8 cellular contexts compared by ENCODE assay signal in the genomic region with DNA sequence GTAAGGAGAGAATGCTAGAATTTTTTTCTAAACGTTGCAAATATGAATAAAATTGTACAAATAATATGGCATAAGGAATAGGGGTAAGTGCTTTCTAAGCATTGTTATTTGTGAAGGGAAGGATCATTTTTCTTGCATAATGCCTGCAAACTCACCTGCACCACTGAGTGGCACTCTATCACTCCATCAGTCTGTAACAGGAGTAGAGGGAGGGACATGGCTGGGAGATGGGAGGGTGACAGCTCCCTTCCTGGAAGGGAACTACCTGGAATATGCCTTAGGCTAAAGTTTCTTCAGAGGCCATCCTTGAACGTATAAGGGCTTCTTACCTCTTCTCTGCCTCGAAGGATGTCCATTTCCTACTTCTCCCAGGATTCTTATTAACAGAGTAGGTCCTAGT. TPM values are rescaled to one million over a fixed set of nuclear protein-coding genes. Genes with fewer than 3 reads are reported as not detected.
A peak's percentile ranks its signal among the peaks of the same experiment; 100 is the strongest.
DNase-seq lines count a peak whose midpoint lies in the region; ATAC-seq and TF ChIP-seq lines count a peak whose summit lies in the region.

No MANE protein-coding gene starts in this region.

- H3K9me3 ChIP-seq in right atrium auricular region: no peaks in the 10 kb centered on the region
- H3K9me3 ChIP-seq in OCI-LY1 (ENCODE audit: low read length): no peaks in the 10 kb centered on the region
- no peaks in the 10 kb centered on the region for H3K9me3 ChIP-seq in aorta (ENCODE audit: control insufficient read depth, low read length)
- H3K9me3 ChIP-seq in left ventricle myocardium inferior (replicated peaks): no peaks in the 10 kb centered on the region

- DNase-seq in Right ventricle myocardium superior: no peak
- DNase-seq in right atrium auricular region (ENCODE audit: low spot score): no peak
- peak; percentile 52 for DNase-seq in iPS DF 19.7 (ENCODE audit: low read depth, low spot score)
- DNase-seq in aorta: no peak
- no peak for DNase-seq in left ventricle myocardium inferior
- no peak for DNase-seq in GM20000 (ENCODE audit: low spot score)

- H3K4me3 ChIP-seq in right atrium auricular region (no peak overlapping the region), OCI-LY1 (ENCODE audit: low read depth, low read length, poor library complexity, severe bottlenecking) (no peak overlapping the region), aorta (ENCODE audit: low read length in 2 of 2) (no peak overlapping the region), left ventricle myocardium inferior (no peak overlapping the region)

- H4K20me1 ChIP-seq in OCI-LY1 (ENCODE audit: insufficient read depth, low read length): no peaks in the 10 kb centered on the region

- no peaks in the 10 kb centered on the region for H3K9me2 ChIP-seq in OCI-LY1 (ENCODE audit: low read depth, low read length)

- H3K36me3 ChIP-seq in right atrium auricular region: no peaks in the 10 kb centered on the region
- H3K36me3 ChIP-seq in OCI-LY1 (ENCODE audit: insufficient read depth, low read length): no peaks in the 10 kb centered on the region
- H3K36me3 ChIP-seq in aorta (ENCODE audit: control insufficient read depth in 1 of 2, insufficient read depth in 2 of 2, low read length in 1 of 2): no peaks in the 10 kb centered on the region
- no peaks in the 10 kb centered on the region for H3K36me3 ChIP-seq in left ventricle myocardium inferior

- TF ChIP-seq CTCF in right atrium auricular region (IDR thresholded peaks at IDR 0.05) (no peak), OCI-LY1 (IDR thresholded peaks at IDR 0.05; ENCODE audit: low read length) (peak; percentile 30; the same call in 1 of the 2 replicates), left ventricle myocardium inferior (IDR thresholded peaks at IDR 0.05; ENCODE audit: borderline replicate concordance) (no peak), GM20000 (IDR thresholded peaks at IDR 0.05; ENCODE audit: extremely low read depth, missing control alignments) (no peak)

- H2AFZ ChIP-seq in OCI-LY1 (ENCODE audit: low read length): no peak overlapping the region

- no peaks in the 10 kb centered on the region for H3K4me1 ChIP-seq in right atrium auricular region
- no peaks in the 10 kb centered on the region for H3K4me1 ChIP-seq in OCI-LY1 (ENCODE audit: insufficient read depth, low read length, severe bottlenecking)
- H3K4me1 ChIP-seq in aorta (ENCODE audit: control insufficient read depth in 1 of 2, insufficient read depth in 2 of 2, low read length in 2 of 2): peaks cover 0 to 8% of the 10 kb centered on the region in 2 donors
- peaks cover 6% of the 10 kb centered on the region for H3K4me1 ChIP-seq in left ventricle myocardium inferior

- no peaks in the 10 kb centered on the region for H3K27me3 ChIP-seq in right atrium auricular region
- no peaks in the 10 kb centered on the region for H3K27me3 ChIP-seq in OCI-LY1 (ENCODE audit: insufficient read depth, low read length)
- no peaks in the 10 kb centered on the region for H3K27me3 ChIP-seq in aorta (ENCODE audit: control insufficient read depth in 1 of 2, insufficient read depth in 2 of 2, low read length in 1 of 2)
- H3K27me3 ChIP-seq in left ventricle myocardium inferior (ENCODE audit: low read depth): no peaks in the 10 kb centered on the region

- ATAC-seq in Right ventricle myocardium superior (ENCODE audit: poor library complexity) (peak; percentile 31), aorta (ENCODE audit: low FRiP score) (no peak), HG03045 (IDR thresholded peaks at IDR 0.05; ENCODE audit: unreplicated experiment) (no peak)

- H3K79me2 ChIP-seq in OCI-LY1 (ENCODE audit: insufficient read depth, low read length): no peaks in the 10 kb centered on the region

- H3K9ac ChIP-seq in OCI-LY1 (ENCODE audit: low read length): no peak overlapping the region

- intact Hi-C loops in Right ventricle myocardium superior (cut with DNase I): no loop called here
- intact Hi-C loops in aorta (cut with DNase I): loop anchor here in 1 of 2 donors (10.0 kb wide), 1 partner anchor 83 kb away; no protein-coding TSS in a partner anchor
- intact Hi-C loops in left ventricle myocardium inferior (cut with micrococcal nuclease): no loop called here

- H3F3A ChIP-seq in OCI-LY1 (ENCODE audit: insufficient read depth, low read length): no peaks in the 10 kb centered on the region

- WGBS in aorta, 2 donors: 73 to 78% methylated on average over 3 of the region's 3 CpGs

- no peak overlapping the region for H3K4me2 ChIP-seq in OCI-LY1 (ENCODE audit: low read length)

- H3K27ac ChIP-seq in right atrium auricular region: peak overlapping the region in 1 of 2 donors; percentile 7
- no peak overlapping the region for H3K27ac ChIP-seq in OCI-LY1 (ENCODE audit: low read depth, low read length, poor library complexity, severe bottlenecking)
- H3K27ac ChIP-seq in aorta (ENCODE audit: low read depth in 1 of 2, low read length in 2 of 2): peak overlapping the region; percentile 57 to 71
- no peak overlapping the region for H3K27ac ChIP-seq in left ventricle myocardium inferior (replicated peaks)

RNA-seq across cellular contexts. Expression of a gene that starts 3.0 kb away (rescaled TPM):
- 2.2 TPM for total RNA-seq in Right ventricle myocardium superior
- 1 to 10 TPM; 2.5 to 3.2 TPM for total RNA-seq in right atrium auricular region
- total RNA-seq in aorta: 10 to 100 TPM; 19.0 to 29.8 TPM
- polyA plus RNA-seq in aorta: 1 to 10 TPM; 4.3 to 4.7 TPM
- total RNA-seq in left ventricle myocardium inferior: 5.8 TPM

Comparison
In these comparisons a context has a peak if more than half of its experiments do, and no peak if none do; other contexts are left out.
1. H3K27ac ChIP-seq: peak in aorta (2 of 2); none in OCI-LY1 (single experiment) and left ventricle myocardium inferior (single experiment).